8 cellular contexts compared by ENCODE assay signal in genomic region chr19:45569619-45570421, GRCh38. TPM values are rescaled to one million over a fixed set of nuclear protein-coding genes. Genes with fewer than 3 reads are reported as not detected.
A peak's percentile ranks its signal among the peaks of the same experiment; 100 is the strongest.
DNase-seq lines count a peak whose midpoint lies in the region; ATAC-seq and TF ChIP-seq lines count a peak whose summit lies in the region.

No MANE protein-coding gene starts in this region.

- 44 to 45% methylated on average over 12 of the region's 15 CpGs for WGBS in esophagus squamous epithelium, 2 donors
- no CpG with 5 or more reads among the region's 15 CpGs for WGBS in neuronal stem cell (ENCODE audit: extremely low coverage in 2 of 2, insufficient read length in 2 of 2, insufficient replicate concordance in 1 of 2), 2 donors

- H3K9ac ChIP-seq in neuronal stem cell (ENCODE audit: low read depth, low read length, poor library complexity), result no peak overlapping the region

- no peak overlapping the region for H2BK5ac ChIP-seq in neuronal stem cell (ENCODE audit: low read length)

- H3K27ac ChIP-seq in esophagus squamous epithelium (peak overlapping the region; percentile 73 to 87 (median 85)), neuronal stem cell (replicated peaks; ENCODE audit: low read length) (no peak overlapping the region), upper lobe of right lung (no peak overlapping the region)

- intact Hi-C loops in esophagus squamous epithelium (cut with DNase I) (no loop called here), upper lobe of right lung (cut with DNase I) (no loop called here)

- H4K91ac ChIP-seq in neuronal stem cell (ENCODE audit: low read depth, low read length, poor library complexity), result no peak overlapping the region

- no peaks in the 10 kb centered on the region for H3K27me3 ChIP-seq in GM06990 (replicated peaks; ENCODE audit: control insufficient read depth, insufficient read depth, low read length)
- H3K27me3 ChIP-seq in esophagus squamous epithelium, result no peaks in the 10 kb centered on the region
- H3K27me3 ChIP-seq in neuronal stem cell (ENCODE audit: control insufficient read depth in 3 of 3, insufficient read depth in 3 of 3, low read depth in 1 of 3, low read length in 3 of 3), result no peaks in the 10 kb centered on the region
- no peaks in the 10 kb centered on the region for H3K27me3 ChIP-seq in upper lobe of right lung

- no peak overlapping the region for H3K4me2 ChIP-seq in neuronal stem cell (ENCODE audit: insufficient read depth, low read length, poor library complexity, severe bottlenecking)

- peak; percentile 91 for ATAC-seq in upper lobe of right lung
- no peak for ATAC-seq in GM18520 (IDR thresholded peaks at IDR 0.05; ENCODE audit: unreplicated experiment)

- no peak overlapping the region for H4K8ac ChIP-seq in neuronal stem cell (ENCODE audit: low read depth, low read length)

- H3K4me3 ChIP-seq in GM06990 (replicated peaks; ENCODE audit: low read depth, low read length), result no peak overlapping the region
- H3K4me3 ChIP-seq in esophagus squamous epithelium, result no peak overlapping the region
- H3K4me3 ChIP-seq in neuronal stem cell (ENCODE audit: low read length in 2 of 2), result no peak overlapping the region
- no peak overlapping the region for H3K4me3 ChIP-seq in upper lobe of right lung

- H3K79me1 ChIP-seq in neuronal stem cell (ENCODE audit: low read depth, low read length), result no peaks in the 10 kb centered on the region

- H2BK15ac ChIP-seq in neuronal stem cell (ENCODE audit: low read length), result no peak overlapping the region

- no peak for TF ChIP-seq POLR2A in esophagus squamous epithelium (IDR thresholded peaks at IDR 0.05)

- H3K4me1 ChIP-seq in esophagus squamous epithelium (peaks cover 0 to 38% (median 27%) of the 10 kb centered on the region in 3 donors), neuronal stem cell (ENCODE audit: control insufficient read depth in 2 of 2, insufficient read depth in 1 of 2, low read depth in 1 of 2, low read length in 2 of 2) (no peaks in the 10 kb centered on the region), upper lobe of right lung (no peaks in the 10 kb centered on the region)

- no peak overlapping the region for H3K23ac ChIP-seq in neuronal stem cell (ENCODE audit: low read depth, low read length, poor library complexity)

- TF ChIP-seq CTCF in GM06990 (IDR thresholded peaks at IDR 0.05; ENCODE audit: insufficient read depth, low read length, poor library complexity, severe bottlenecking) (peak; percentile 91), esophagus squamous epithelium (IDR thresholded peaks at IDR 0.05) (peak; percentile 41 to 92 (median 81)), upper lobe of right lung (IDR thresholded peaks at IDR 0.05) (peak; percentile 69)

- H2AK5ac ChIP-seq in neuronal stem cell (ENCODE audit: low read depth, low read length), result no peak overlapping the region

- no peak overlapping the region for H2BK12ac ChIP-seq in neuronal stem cell (ENCODE audit: low read length)

- no peak overlapping the region for H2BK120ac ChIP-seq in neuronal stem cell (ENCODE audit: low read depth, low read length)

- H3K4ac ChIP-seq in neuronal stem cell (ENCODE audit: low read length), result no peak overlapping the region

- no peak overlapping the region for H3K14ac ChIP-seq in neuronal stem cell (ENCODE audit: low read length)

- H3K9me3 ChIP-seq in esophagus squamous epithelium (no peaks in the 10 kb centered on the region), neuronal stem cell (replicated peaks in 1 of 2; ENCODE audit: control insufficient read depth in 2 of 2, insufficient read depth in 1 of 2, low read depth in 1 of 2, low read length in 2 of 2) (no peaks in the 10 kb centered on the region), upper lobe of right lung (no peaks in the 10 kb centered on the region)

- H3K36me3 ChIP-seq in GM06990 (ENCODE audit: control insufficient read depth, insufficient read depth, low read length) (no peaks in the 10 kb centered on the region; the same call in 1 of the 2 replicates), esophagus squamous epithelium (peaks cover 0 to 4% (median 0%) of the 10 kb centered on the region in 3 donors), neuronal stem cell (replicated peaks in 1 of 2; ENCODE audit: control insufficient read depth in 2 of 2, insufficient read depth in 2 of 2, low read length in 2 of 2) (no peaks in the 10 kb centered on the region), upper lobe of right lung (peaks cover 5% of the 10 kb centered on the region)

- DNase-seq in GM06990 (ENCODE audit: extremely low read depth, insufficient read length), result peak; percentile 31
- DNase-seq in NCI-H2227 treated with DMSO at 0.1 percent for 48 hours (lab: John Stamatoyannopoulos, UW), result peak; percentile 10
- DNase-seq in activated T-cell treated with anti-CD3 and anti-CD28 coated beads for 24 hours (ENCODE audit: low read depth), result peak; percentile 33
- no peak for DNase-seq in esophagus squamous epithelium (lab: John Stamatoyannopoulos, UW)
- peak; percentile 47 for DNase-seq in neuronal stem cell (ENCODE audit: low spot score)
- DNase-seq in upper lobe of right lung, result no peak
- no peak for DNase-seq in amniotic stem cell (lab: John Stamatoyannopoulos, UW)

- no peak overlapping the region for H3K18ac ChIP-seq in neuronal stem cell (ENCODE audit: low read length)

- no peak overlapping the region for H2AFZ ChIP-seq in neuronal stem cell (ENCODE audit: low read length)

RNA-seq across cellular contexts. Expression of gene OPA3, which starts 14.8 kb away (rescaled TPM):
- total RNA-seq in esophagus squamous epithelium, result 10 to 100 TPM in 2 of 4 donors, 1 to 10 TPM in 2; 4.7 to 12.4 (median 10.1) TPM
- polyA plus RNA-seq in neuronal stem cell (2013, experiment 1 of 2), result 6.8 TPM
- polyA plus RNA-seq in neuronal stem cell (2013, experiment 2 of 2), result 7.3 TPM
- total RNA-seq in upper lobe of right lung, result 13.0 TPM

RNA-seq across cellular contexts. Expression of gene GPR4, which starts 32.2 kb away (rescaled TPM):
- total RNA-seq in esophagus squamous epithelium (1 to 10 TPM in 3 of 4 donors, under 1 TPM in 1; 0.76 to 1.4 (median 1.2) TPM), upper lobe of right lung (18.5 TPM)
- 0.04 TPM for polyA plus RNA-seq in neuronal stem cell (2013, experiment 1 of 2)
- polyA plus RNA-seq in neuronal stem cell (2013, experiment 2 of 2), result 0.06 TPM

Comparison
In these comparisons a context has a peak if more than half of its experiments do, and no peak if none do; other contexts are left out.
1. DNase-seq: peak in GM06990 (single experiment), NCI-H2227 treated with DMSO at 0.1 percent for 48 hours (single experiment), activated T-cell treated with anti-CD3 and anti-CD28 coated beads for 24 hours (single experiment) and neuronal stem cell (single experiment); none in esophagus squamous epithelium (single experiment), upper lobe of right lung (single experiment) and amniotic stem cell (single experiment).
2. H3K27ac ChIP-seq: peak in esophagus squamous epithelium (4 of 4); none in neuronal stem cell (single experiment) and upper lobe of right lung (single experiment).
3. Peak in every context shown above with its lines, with median percentiles within 50 percentile points of each other: CTCF ChIP-seq.